ENCODE assay signal across 7 cellular contexts in genomic region chr10:3486346-3487065, GRCh38.
DNase-seq lines count a peak whose midpoint lies in the region; ATAC-seq and TF ChIP-seq lines count a peak whose summit lies in the region.

No MANE protein-coding gene starts in this region.

- DNase-seq in LNCaP clone FGC (ENCODE audit: low read depth), result peak; percentile 87
- DNase-seq in SW480 (ENCODE audit: low spot score), result peak; percentile 86
- peak; percentile 49 for DNase-seq in iris pigment epithelial cell (ENCODE audit: low read depth)
- DNase-seq in thyroid gland, result peak; percentile 80 to 83
- DNase-seq in aorta, result no peak

- intact Hi-C loops in thyroid gland (cut with DNase I), result no loop called here
- intact Hi-C loops in aorta (cut with DNase I), result no loop called here

- H3K36me3 ChIP-seq in thyroid gland, result no peaks in the 10 kb centered on the region
- H3K36me3 ChIP-seq in aorta (ENCODE audit: control insufficient read depth in 1 of 2, insufficient read depth in 2 of 2, low read length in 1 of 2), result no peaks in the 10 kb centered on the region

- TF ChIP-seq CTCF in LNCaP clone FGC (IDR thresholded peaks at IDR 0.05; ENCODE audit: control insufficient read depth, extremely low read depth, insufficient read depth) (no peak), thyroid gland (IDR thresholded peaks at IDR 0.05) (no peak)

- H3K4me1 ChIP-seq in thyroid gland (peaks cover 3 to 18% of the 10 kb centered on the region in 2 donors), aorta (ENCODE audit: control insufficient read depth in 1 of 2, insufficient read depth in 2 of 2, low read length in 2 of 2) (no peaks in the 10 kb centered on the region)

- no peak for ATAC-seq in aorta (ENCODE audit: low FRiP score)
- ATAC-seq in HG02642 (IDR thresholded peaks at IDR 0.05; ENCODE audit: poor library complexity, unreplicated experiment), result no peak
- ATAC-seq in HG03175 (IDR thresholded peaks at IDR 0.05; ENCODE audit: unreplicated experiment), result no peak

- no peak overlapping the region for H3K4me3 ChIP-seq in LNCaP clone FGC (ENCODE audit: low read depth, low read length)
- H3K4me3 ChIP-seq in thyroid gland (replicated peaks in 1 of 3), result no peak overlapping the region
- no peak overlapping the region for H3K4me3 ChIP-seq in aorta (ENCODE audit: low read length in 2 of 2)

- no peaks in the 10 kb centered on the region for H3K9me3 ChIP-seq in thyroid gland
- no peaks in the 10 kb centered on the region for H3K9me3 ChIP-seq in aorta (ENCODE audit: control insufficient read depth, low read length)

- WGBS in thyroid gland, 2 donors, result 61 to 62% methylated on average over 12 of the region's 12 CpGs
- WGBS in aorta, 2 donors, result 86 to 88% methylated on average over 12 of the region's 12 CpGs

- H3K27ac ChIP-seq in thyroid gland (no peak overlapping the region), aorta (ENCODE audit: low read depth in 1 of 2, low read length in 2 of 2) (no peak overlapping the region)

- H3K27me3 ChIP-seq in thyroid gland, result no peaks in the 10 kb centered on the region
- no peaks in the 10 kb centered on the region for H3K27me3 ChIP-seq in aorta (ENCODE audit: control insufficient read depth in 1 of 2, insufficient read depth in 2 of 2, low read length in 1 of 2)

- no peak for TF ChIP-seq POLR2A in thyroid gland (IDR thresholded peaks at IDR 0.05)

Comparison
In these comparisons a context has a peak if more than half of its experiments do, and no peak if none do; other contexts are left out.
1. DNase-seq: peak in LNCaP clone FGC (single experiment), SW480 (single experiment), iris pigment epithelial cell (single experiment) and thyroid gland (2 of 2); none in aorta (0 of 2).